ENCODE assay signal across 8 cellular contexts in genomic region chr15:99732711-99733267, GRCh38. TPM values are rescaled to one million over a fixed set of nuclear protein-coding genes. Genes with fewer than 3 reads are reported as not detected.
A peak's percentile ranks its signal among the peaks of the same experiment; 100 is the strongest.
DNase-seq lines count a peak whose midpoint lies in the region; ATAC-seq and TF ChIP-seq lines count a peak whose summit lies in the region.

No MANE protein-coding gene starts in this region.

- peak overlapping the region; percentile 50 for H3K27ac ChIP-seq in epithelial cell of prostate

- no peaks in the 10 kb centered on the region for H3K9me3 Mint-ChIP-seq in activated CD8-positive, alpha-beta memory T cell treated with anti-CD3 and anti-CD28 coated beads, Interleukin-2, amount 10 ng/mL, durations not matched to agents 7 days and 5 days (ENCODE audit: low read depth)
- H3K9me3 Mint-ChIP-seq in natural killer cell = no peaks in the 10 kb centered on the region

- no peaks in the 10 kb centered on the region for H3K36me3 Mint-ChIP-seq in activated CD8-positive, alpha-beta memory T cell treated with anti-CD3 and anti-CD28 coated beads, Interleukin-2, amount 10 ng/mL, durations not matched to agents 7 days and 5 days
- H3K36me3 Mint-ChIP-seq in natural killer cell = no peaks in the 10 kb centered on the region

- TF ChIP-seq CTCF in natural killer cell (IDR thresholded peaks at IDR 0.05) = no peak

- no peaks in the 10 kb centered on the region for H3K27me3 Mint-ChIP-seq in activated CD8-positive, alpha-beta memory T cell treated with anti-CD3 and anti-CD28 coated beads, Interleukin-2, amount 10 ng/mL, durations not matched to agents 7 days and 5 days
- H3K27me3 Mint-ChIP-seq in natural killer cell (ENCODE audit: low read depth in 2 of 2) = no peaks in the 10 kb centered on the region

- peak overlapping the region; percentile 74 for H3K4me3 Mint-ChIP-seq in activated CD8-positive, alpha-beta memory T cell treated with anti-CD3 and anti-CD28 coated beads, Interleukin-2, amount 10 ng/mL, durations not matched to agents 7 days and 5 days
- H3K4me3 Mint-ChIP-seq in natural killer cell = peak overlapping the region; percentile 77

- CTCF ChIA-PET in activated CD8-positive, alpha-beta memory T cell treated with anti-CD3 and anti-CD28 coated beads, Interleukin-2, amount 10 ng/mL, durations not matched to agents 7 days and 5 days (lab: Charles Lee) = interaction anchor here (0.8 to 3.2 kb wide), 9 partner anchors 12 to 481 kb away, joined by 3 to 26 read pairs (median 3); partner anchors contain the start of gene LRRC28

- peaks cover 26% of the 10 kb centered on the region for H3K4me1 Mint-ChIP-seq in activated CD8-positive, alpha-beta memory T cell treated with anti-CD3 and anti-CD28 coated beads, Interleukin-2, amount 10 ng/mL, durations not matched to agents 7 days and 5 days
- peaks cover 11 to 13% of the 10 kb centered on the region in 2 donors for H3K4me1 Mint-ChIP-seq in natural killer cell

- H3K27ac Mint-ChIP-seq in activated CD8-positive, alpha-beta memory T cell treated with anti-CD3 and anti-CD28 coated beads, Interleukin-2, amount 10 ng/mL, durations not matched to agents 7 days and 5 days = peak overlapping the region; percentile 57
- peak overlapping the region; percentile 26 to 92 for H3K27ac Mint-ChIP-seq in natural killer cell

- intact Hi-C loops in natural killer cell (cut with micrococcal nuclease) = no loop called here

- no peak for DNase-seq in activated CD8-positive, alpha-beta memory T cell treated with anti-CD3 and anti-CD28 coated beads, Interleukin-2, amount 10 ng/mL, durations not matched to agents 7 days and 5 days
- no peak for DNase-seq in activated CD8-positive, alpha-beta memory T cell treated with anti-CD3 and anti-CD28 coated beads, Interleukin-2, amount 50 U/mL, for 4 hours
- DNase-seq in RPMI8226 (peak; percentile 27), epithelial cell of prostate (ENCODE audit: low read depth, low spot score) (no peak), natural killer cell (no peak), epidermal melanocyte (ENCODE audit: insufficient read length, low spot score) (no peak), kidney tubule cell (ENCODE audit: low spot score) (no peak)

- ATAC-seq in activated CD8-positive, alpha-beta memory T cell treated with anti-CD3 and anti-CD28 coated beads, Interleukin-2, amount 10 ng/mL, durations not matched to agents 7 days and 5 days = no peak
- peak; percentile 21 for ATAC-seq in HG02884 (IDR thresholded peaks at IDR 0.05; ENCODE audit: unreplicated experiment)
- peak in 2 of 3 donors; percentile 4 to 22 for ATAC-seq in natural killer cell

RNA-seq across cellular contexts. Expression of gene LYSMD4, which starts 0.4 kb away (rescaled TPM):
- total RNA-seq in activated CD8-positive, alpha-beta memory T cell treated with anti-CD3 and anti-CD28 coated beads, Interleukin-2, amount 10 ng/mL, durations not matched to agents 7 days and 5 days = 1 to 10 TPM; 8.3 to 8.5 TPM
- total RNA-seq in natural killer cell = 1 to 10 TPM; 5.0 to 9.1 (median 7.2) TPM
